ENCODE assay signal across 29 cellular contexts in genomic region chr17:6105608-6106007, GRCh38. TPM values are rescaled to one million over a fixed set of nuclear protein-coding genes. Genes with fewer than 3 reads are reported as not detected.
"Had no signal": no experiment of that assay in that cellular context is flagged by ENCODE, and none has a peak within 500 bp of the region (broad histone marks: within the 10 kb centered on the region; RNA-seq: fewer than 3 reads in every experiment).

No MANE protein-coding gene starts in this region.

- H3K4me2 ChIP-seq: smooth muscle cell had no signal

- DNase-seq: activated CD4-positive, alpha-beta memory T cell treated with anti-CD3 and anti-CD28 coated beads, Interleukin-2, amount 10 ng/mL, durations not matched to agents 7 days and 5 days; activated CD4-positive, alpha-beta T cell treated with anti-CD3 and anti-CD28 coated beads, Interleukin-2, amount 10 ng/mL, durations not matched to agents 7 days and 5 days; activated CD4-positive, CD25-positive, alpha-beta regulatory T cell treated with anti-CD3 and anti-CD28 coated beads, Interleukin-2, amount 50 U/mL, for 72 hours; activated CD8-positive, alpha-beta memory T cell treated with anti-CD3 and anti-CD28 coated beads, Interleukin-2, amount 50 U/mL, for 48 hours; activated gamma-delta T cell; activated naive CD4-positive, alpha-beta T cell treated with anti-CD3 and anti-CD28 coated beads, Interleukin-2, amount 50 U/mL, for 16 hours; activated T-cell treated with anti-CD3 and anti-CD28 coated beads, Interleukin-2, amount 50 U/mL, for 24 hours; amygdala; central memory CD4-positive, alpha-beta T cell; esophagus squamous epithelium; foreskin melanocyte; left ventricle myocardium inferior; naive thymus-derived CD4-positive, alpha-beta T cell; stimulated activated CD4-positive, alpha-beta T cell treated with anti-CD3 and anti-CD28 coated beads, Interleukin-15, amount 100 ng/mL, for 24 hours; stimulated activated CD4-positive, alpha-beta T cell treated with anti-CD3 and anti-CD28 coated beads, Interleukin-2, amount 100 ng/mL, for 24 hours; stimulated activated naive CD4-positive, alpha-beta T cell; T-helper 9 cell had no signal

- H3K27ac Mint-ChIP-seq: activated CD4-positive, alpha-beta memory T cell treated with anti-CD3 and anti-CD28 coated beads, Interleukin-2, amount 10 ng/mL, durations not matched to agents 7 days and 5 days; activated CD4-positive, alpha-beta T cell treated with anti-CD3 and anti-CD28 coated beads, Interleukin-2, amount 10 ng/mL, durations not matched to agents 7 days and 5 days; activated T-cell treated with anti-CD3 and anti-CD28 coated beads, Interleukin-2, amount 50 U/mL, for 24 hours; dendritic cell treated with granulocyte-macrophage colony-stimulating factor and Interleukin-4, amounts not matched to agents 40 ng/mL and 50 ng/mL, for 4 days; naive thymus-derived CD4-positive, alpha-beta T cell; T-helper 1 cell treated with Interleukin-12 subunit alpha and Interleukin-12 subunit beta and Interleukin-4 antibody, amounts not matched to agents 30 μg/mL and 1 μg/mL, for 36 hours had no signal

- H3K4me3 Mint-ChIP-seq: activated CD4-positive, alpha-beta memory T cell treated with anti-CD3 and anti-CD28 coated beads, Interleukin-2, amount 10 ng/mL, durations not matched to agents 7 days and 5 days; activated CD4-positive, alpha-beta T cell treated with anti-CD3 and anti-CD28 coated beads, Interleukin-2, amount 10 ng/mL, durations not matched to agents 7 days and 5 days; activated T-cell treated with anti-CD3 and anti-CD28 coated beads, Interleukin-2, amount 50 U/mL, for 24 hours; dendritic cell treated with granulocyte-macrophage colony-stimulating factor and Interleukin-4, amounts not matched to agents 40 ng/mL and 50 ng/mL, for 4 days; naive thymus-derived CD4-positive, alpha-beta T cell; T-helper 1 cell treated with Interleukin-12 subunit alpha and Interleukin-12 subunit beta and Interleukin-4 antibody, amounts not matched to agents 30 μg/mL and 1 μg/mL, for 36 hours had no signal

- H3K27ac ChIP-seq: breast epithelium, epithelial cell of prostate, esophagus squamous epithelium, left ventricle myocardium inferior, pancreas, prostate gland, suprapubic skin, tibial artery, vagina, VCaP had no signal

- H3K4me1 ChIP-seq: breast epithelium, esophagus squamous epithelium, pancreas, prostate gland, suprapubic skin, tibial artery, vagina had no signal

- H3K9me3 ChIP-seq: breast epithelium, esophagus squamous epithelium, pancreas, prostate gland, suprapubic skin, tibial artery, vagina had no signal

- ATAC-seq: naive thymus-derived CD4-positive, alpha-beta T cell; pancreas had no signal

- H3K27me3 Mint-ChIP-seq: activated CD4-positive, alpha-beta memory T cell treated with anti-CD3 and anti-CD28 coated beads, Interleukin-2, amount 10 ng/mL, durations not matched to agents 7 days and 5 days; activated CD4-positive, alpha-beta T cell treated with anti-CD3 and anti-CD28 coated beads, Interleukin-2, amount 10 ng/mL, durations not matched to agents 7 days and 5 days; dendritic cell treated with granulocyte-macrophage colony-stimulating factor and Interleukin-4, amounts not matched to agents 40 ng/mL and 50 ng/mL, for 4 days had no signal

- H3K4me1 Mint-ChIP-seq: activated CD4-positive, alpha-beta T cell treated with anti-CD3 and anti-CD28 coated beads, Interleukin-2, amount 10 ng/mL, durations not matched to agents 7 days and 5 days had no signal

- H3K27me3 ChIP-seq: pancreas, suprapubic skin, tibial artery, vagina had no signal

- H3K36me3 ChIP-seq: breast epithelium, esophagus squamous epithelium, left ventricle myocardium inferior, pancreas, prostate gland, suprapubic skin, vagina had no signal

- H3K36me3 Mint-ChIP-seq: naive thymus-derived CD4-positive, alpha-beta T cell had no signal

- H3K9me3 Mint-ChIP-seq: activated CD4-positive, alpha-beta memory T cell treated with anti-CD3 and anti-CD28 coated beads, Interleukin-2, amount 10 ng/mL, durations not matched to agents 7 days and 5 days; activated CD4-positive, alpha-beta T cell treated with anti-CD3 and anti-CD28 coated beads, Interleukin-2, amount 10 ng/mL, durations not matched to agents 7 days and 5 days; activated T-cell treated with anti-CD3 and anti-CD28 coated beads, Interleukin-2, amount 50 U/mL, for 24 hours; dendritic cell treated with granulocyte-macrophage colony-stimulating factor and Interleukin-4, amounts not matched to agents 40 ng/mL and 50 ng/mL, for 4 days had no signal

- H3K4me3 ChIP-seq: breast epithelium, esophagus squamous epithelium, left ventricle myocardium inferior, lung, pancreas, prostate gland, smooth muscle cell, suprapubic skin, tibial artery, vagina had no signal

RNA-seq across cellular contexts. Expression of gene WSCD1, which starts 35.4 kb away (rescaled TPM):
- total RNA-seq: activated CD4-positive, alpha-beta memory T cell treated with anti-CD3 and anti-CD28 coated beads, Interleukin-2, amount 10 ng/mL, durations not matched to agents 7 days and 5 days; activated CD4-positive, alpha-beta T cell treated with anti-CD3 and anti-CD28 coated beads, Interleukin-2, amount 10 ng/mL, durations not matched to agents 7 days and 5 days had no signal
